31 cellular contexts compared by ENCODE assay signal in the genomic region with DNA sequence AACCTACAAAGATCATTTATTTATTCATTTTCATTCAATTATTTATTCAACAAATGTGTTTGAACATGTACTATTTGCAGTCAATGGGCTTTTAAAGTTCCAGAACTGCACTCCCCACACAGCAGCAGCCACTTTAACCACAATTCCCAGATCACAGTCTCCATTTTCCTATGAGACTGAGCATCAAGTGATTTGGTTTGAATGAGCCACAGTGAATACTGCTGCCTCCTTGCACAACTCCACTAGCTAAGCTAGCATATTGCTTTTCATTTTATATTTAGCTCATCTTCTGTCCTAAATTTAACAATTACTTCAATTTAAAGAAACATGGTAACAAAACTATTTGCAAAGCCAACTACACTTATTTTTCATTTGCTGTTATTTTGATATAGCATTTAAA.
"Had no signal": no experiment of that assay in that cellular context is flagged by ENCODE, and none has a peak within 500 bp of the region (broad histone marks: within the 10 kb centered on the region; RNA-seq: fewer than 3 reads in every experiment).

No MANE protein-coding gene starts in this region.

- ATAC-seq: activated CD4-positive, alpha-beta T cell treated with anti-CD3 and anti-CD28 coated beads for 36 hours; activated CD4-positive, CD25-positive, alpha-beta regulatory T cell treated with anti-CD3 and anti-CD28 coated beads, Interleukin-2, amount 50 U/mL, for 24 hours; activated CD8-positive, alpha-beta T cell treated with anti-CD3 and anti-CD28 coated beads, Interleukin-2, amount 10 ng/mL, durations not matched to agents 7 days and 5 days; activated naive CD8-positive, alpha-beta T cell treated with anti-CD3 and anti-CD28 coated beads, Interleukin-2, amount 50 U/mL, for 24 hours; Panc1; WTC11 had no signal

- H3K27ac ChIP-seq: SJCRH30, SK-N-MC had no signal

- H3K27me3 Mint-ChIP-seq: activated CD4-positive, alpha-beta T cell treated with anti-CD3 and anti-CD28 coated beads for 36 hours; activated CD4-positive, alpha-beta T cell treated with anti-CD3 and anti-CD28 coated beads, Interleukin-2, amount 10 ng/mL, durations not matched to agents 7 days and 5 days; activated naive CD4-positive, alpha-beta T cell treated with anti-CD3 and anti-CD28 coated beads, Interleukin-2, amount 10 ng/mL, durations not matched to agents 7 days and 5 days; activated naive CD8-positive, alpha-beta T cell; activated naive CD8-positive, alpha-beta T cell treated with anti-CD3 and anti-CD28 coated beads, Interleukin-2, amount 50 U/mL, for 24 hours had no signal

- H3K9me3 ChIP-seq: MG63, SJCRH30 had no signal

- H3K4me3 ChIP-seq: MG63, SJCRH30, SK-N-MC had no signal

- H3K4me3 Mint-ChIP-seq: activated CD4-positive, alpha-beta T cell treated with anti-CD3 and anti-CD28 coated beads for 36 hours; activated CD4-positive, alpha-beta T cell treated with anti-CD3 and anti-CD28 coated beads, Interleukin-2, amount 10 ng/mL, durations not matched to agents 7 days and 5 days; activated CD8-positive, alpha-beta T cell treated with anti-CD3 and anti-CD28 coated beads, Interleukin-2, amount 10 ng/mL, durations not matched to agents 7 days and 5 days; activated naive CD4-positive, alpha-beta T cell treated with anti-CD3 and anti-CD28 coated beads, Interleukin-2, amount 10 ng/mL, durations not matched to agents 7 days and 5 days; activated naive CD8-positive, alpha-beta T cell; activated naive CD8-positive, alpha-beta T cell treated with anti-CD3 and anti-CD28 coated beads, Interleukin-2, amount 50 U/mL, for 24 hours; brain; WTC11 had no signal

- H3K36me3 Mint-ChIP-seq: activated naive CD4-positive, alpha-beta T cell treated with anti-CD3 and anti-CD28 coated beads, Interleukin-2, amount 10 ng/mL, durations not matched to agents 7 days and 5 days; activated naive CD8-positive, alpha-beta T cell; brain had no signal

- DNase-seq: activated CD4-positive, alpha-beta T cell treated with anti-CD3 and anti-CD28 coated beads for 36 hours; activated CD4-positive, alpha-beta T cell treated with anti-CD3 and anti-CD28 coated beads, Interleukin-2, amount 10 ng/mL, durations not matched to agents 7 days and 5 days; activated CD4-positive, alpha-beta T cell treated with anti-CD3 and anti-CD28 coated beads, Interleukin-2, amount 50 U/mL, for 48 hours; activated CD8-positive, alpha-beta T cell treated with anti-CD3 and anti-CD28 coated beads, Interleukin-2, amount 10 ng/mL, durations not matched to agents 7 days and 5 days; activated effector memory CD4-positive, alpha-beta T cell treated with Interleukin-2 at 50 U/mL for 16 hours; activated naive CD4-positive, alpha-beta T cell treated with anti-CD3 and anti-CD28 coated beads, Interleukin-2, amount 10 ng/mL, durations not matched to agents 7 days and 5 days; activated naive CD8-positive, alpha-beta T cell treated with anti-CD3 and anti-CD28 coated beads, Interleukin-2, amount 50 U/mL, for 24 hours; activated T-cell treated with anti-CD3 and anti-CD28 coated beads for 4 hours; activated T-cell treated with anti-CD3 and anti-CD28 coated beads, Interleukin-2, amount 50 U/mL, for 48 hours; anterior cingulate cortex; caudate nucleus; cerebellar nuclear complex; Karpas-422; KBM-7; MG63; NCI-H1048; NCI-H1105 treated with DMSO at 0.1 percent for 48 hours; NCI-H1436; NCI-H1694; NCI-H1930; NCI-H2081 treated with DMSO at 0.1 percent for 48 hours; NCI-H345; NCI-H524 treated with DMSO at 0.1 percent for 48 hours; SHP77; SJCRH30 had no signal

- H3K36me3 ChIP-seq: MG63, SJCRH30 had no signal

- H3K9me3 Mint-ChIP-seq: activated naive CD4-positive, alpha-beta T cell treated with anti-CD3 and anti-CD28 coated beads, Interleukin-2, amount 10 ng/mL, durations not matched to agents 7 days and 5 days had no signal

- H3K27me3 ChIP-seq: MG63, SJCRH30 had no signal

- H3K4me1 Mint-ChIP-seq: activated CD4-positive, alpha-beta T cell treated with anti-CD3 and anti-CD28 coated beads for 36 hours; activated CD4-positive, alpha-beta T cell treated with anti-CD3 and anti-CD28 coated beads, Interleukin-2, amount 10 ng/mL, durations not matched to agents 7 days and 5 days; activated naive CD4-positive, alpha-beta T cell treated with anti-CD3 and anti-CD28 coated beads, Interleukin-2, amount 10 ng/mL, durations not matched to agents 7 days and 5 days; activated naive CD8-positive, alpha-beta T cell treated with anti-CD3 and anti-CD28 coated beads, Interleukin-2, amount 50 U/mL, for 24 hours; brain had no signal
